ENCODE assay signal across 18 cellular contexts in the genomic region with DNA sequence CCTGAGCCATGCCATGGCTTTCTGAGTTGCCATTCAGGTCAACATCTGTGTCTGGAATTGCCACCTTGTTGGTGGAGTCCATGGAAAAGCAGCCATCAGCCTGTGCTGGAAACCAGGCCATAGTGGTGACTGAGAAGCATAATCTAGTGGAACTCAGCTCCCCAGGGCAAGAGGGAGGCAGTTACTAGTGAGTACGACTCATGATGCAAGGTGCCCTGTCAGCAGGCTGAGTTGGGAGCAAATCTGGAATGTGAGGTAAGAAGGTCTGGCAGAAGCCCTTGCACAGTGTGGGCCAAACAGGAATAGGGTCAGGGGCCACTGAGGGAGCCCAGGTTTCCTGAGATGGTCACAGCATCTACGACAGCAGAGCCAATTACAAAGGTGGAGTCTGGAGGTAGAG. TPM values are rescaled to one million over a fixed set of nuclear protein-coding genes. Genes with fewer than 3 reads are reported as not detected.
DNase-seq lines count a peak whose midpoint lies in the region; ATAC-seq, FAIRE-seq and TF ChIP-seq lines count a peak whose summit lies in the region.
"Had no signal": no experiment of that assay in that cellular context is flagged by ENCODE, and none has a peak within 500 bp of the region (broad histone marks: within the 10 kb centered on the region; RNA-seq: fewer than 3 reads in every experiment).

No MANE protein-coding gene starts in this region.

- no peaks in the 10 kb centered on the region for H3K36me3 Mint-ChIP-seq in HFFc6 (ENCODE audit: low read depth)
- H3K36me3 Mint-ChIP-seq in activated naive CD4-positive, alpha-beta T cell treated with anti-CD3 and anti-CD28 coated beads, Interleukin-2, amount 50 U/mL, for 72 hours: no peaks in the 10 kb centered on the region

- no peak for ATAC-seq in activated naive CD4-positive, alpha-beta T cell treated with anti-CD3 and anti-CD28 coated beads, Interleukin-2, amount 50 U/mL, for 72 hours
- no peak for ATAC-seq in SK-N-SH treated with all-trans-retinoic acid at 6 μM for 48 hours
- ATAC-seq in GM21619 (IDR thresholded peaks at IDR 0.05; ENCODE audit: unreplicated experiment): no peak
- ATAC-seq: GM23338, Panc1 had no signal

- no peak overlapping the region for H3K4me3 Mint-ChIP-seq in HFFc6
- H3K4me3 Mint-ChIP-seq: GM23338 had no signal

- H3K9me3 Mint-ChIP-seq in HFFc6: no peaks in the 10 kb centered on the region
- peaks cover 0 to 4% of the 10 kb centered on the region in 2 donors for H3K9me3 Mint-ChIP-seq in activated naive CD4-positive, alpha-beta T cell treated with anti-CD3 and anti-CD28 coated beads, Interleukin-2, amount 50 U/mL, for 72 hours
- H3K9me3 Mint-ChIP-seq: GM23338 had no signal

- peak; percentile 32 for FAIRE-seq in bronchial epithelial cell (lab: Jason Lieb, UNC)
- FAIRE-seq: A549 had no signal

- DNase-seq in AG10803 (ENCODE audit: low read depth) (peak; percentile 7), HFFc6 (peak; percentile 23), bronchial epithelial cell (ENCODE audit: low read depth) (peak; percentile 64), iris pigment epithelial cell (ENCODE audit: low read depth) (peak; percentile 28), cerebellum (ENCODE audit: low spot score) (no peak)
- no peak for DNase-seq in activated naive CD4-positive, alpha-beta T cell treated with anti-CD3 and anti-CD28 coated beads, Interleukin-2, amount 50 U/mL, for 72 hours (ENCODE audit: low spot score in 2 of 2)
- DNase-seq: DMS 273 treated with DMSO at 0.1 percent for 48 hours, KBM-7, NCI-H1092, NCI-H146, NCI-H524, Right ventricle myocardium superior, SK-N-SH had no signal

- no peaks in the 10 kb centered on the region for H3K27me3 ChIP-seq in bronchial epithelial cell (ENCODE audit: control insufficient read depth, insufficient read depth, low read length)

- H3K4me3 ChIP-seq in AG10803 (ENCODE audit: low read length): no peak overlapping the region
- H3K4me3 ChIP-seq in bronchial epithelial cell (ENCODE audit: low read depth, low read length): no peak overlapping the region
- H3K4me3 ChIP-seq: A549, GM23338 had no signal

- H3K27me3 Mint-ChIP-seq in HFFc6 (ENCODE audit: insufficient read depth): peaks cover 2% of the 10 kb centered on the region

- H3K36me3 ChIP-seq in bronchial epithelial cell (ENCODE audit: control insufficient read depth, insufficient read depth, low read length): no peaks in the 10 kb centered on the region

- peaks cover 42% of the 10 kb centered on the region for H3K4me1 Mint-ChIP-seq in HFFc6 (ENCODE audit: low read depth)
- H3K4me1 Mint-ChIP-seq: GM23338 had no signal

- TF ChIP-seq CTCF in AG10803 (conservative IDR thresholded peaks at IDR 0.05; ENCODE audit: low read length) (no peak), HFFc6 (IDR thresholded peaks at IDR 0.05) (no peak), bronchial epithelial cell (IDR thresholded peaks at IDR 0.05; ENCODE audit: insufficient read depth, low read length, severe bottlenecking) (no peak)

- H3K27ac Mint-ChIP-seq in HFFc6: peak overlapping the region; percentile 78; the same call in 1 of the 2 replicates
- peak overlapping the region in 1 of 2 donors; percentile 26 for H3K27ac Mint-ChIP-seq in activated naive CD4-positive, alpha-beta T cell treated with anti-CD3 and anti-CD28 coated beads, Interleukin-2, amount 50 U/mL, for 72 hours
- H3K27ac Mint-ChIP-seq: GM23338 had no signal

TF ChIP-seq in SK-N-SH treated with all-trans-retinoic acid at 6 μM for 48 hours, 23 proteins besides CTCF, POLR2A, EP300 and RAD21:
- no peak for TF ChIP-seq ZNF565 (CRISPR knock-in tag; conservative IDR thresholded peaks at IDR 0.05; ENCODE audit: low read depth)
- TF ChIP-seq OSR1 (CRISPR knock-in tag; IDR thresholded peaks at IDR 0.05): no peak
- TF ChIP-seq TCF4 (CRISPR knock-in tag; IDR thresholded peaks at IDR 0.05; ENCODE audit: borderline replicate concordance): no peak

RNA-seq across cellular contexts. Expression of gene SULT1C2, which starts 37.1 kb away (rescaled TPM):
- total RNA-seq in HFFc6 (2021; fragmentation: NEBNext Ultra II Directional; extraction: Animal tissue kit (Norgen Biotek cat#: 25700)): not detected
- total RNA-seq in bronchial epithelial cell: 0.13 TPM in 1 of 2 replicates, not detected in the other
- total RNA-seq in cerebellum: 0.73 TPM
- not detected for total RNA-seq in activated naive CD4-positive, alpha-beta T cell treated with anti-CD3 and anti-CD28 coated beads, Interleukin-2, amount 50 U/mL, for 72 hours

RNA-seq across cellular contexts. Expression of gene SULT1C4, which starts 52.0 kb away (rescaled TPM):
- total RNA-seq in HFFc6 (2021; fragmentation: NEBNext Ultra II Directional; extraction: Animal tissue kit (Norgen Biotek cat#: 25700)): not detected
- total RNA-seq in bronchial epithelial cell (not detected in 2 replicates), cerebellum (20.7 TPM)
- total RNA-seq in activated naive CD4-positive, alpha-beta T cell treated with anti-CD3 and anti-CD28 coated beads, Interleukin-2, amount 50 U/mL, for 72 hours: not detected

Comparison
In these comparisons a context has a peak if more than half of its experiments do, and no peak if none do; other contexts are left out.
1. DNase-seq: peak in AG10803 (single experiment), HFFc6 (single experiment), bronchial epithelial cell (single experiment) and iris pigment epithelial cell (single experiment); none in cerebellum (single experiment) and activated naive CD4-positive, alpha-beta T cell treated with anti-CD3 and anti-CD28 coated beads, Interleukin-2, amount 50 U/mL, for 72 hours (0 of 2).
2. RNA of gene SULT1C4, which starts 52.0 kb away (total RNA-seq): 20.7 TPM in cerebellum (single experiment); not detected in HFFc6, not detected in bronchial epithelial cell and not detected in activated naive CD4-positive, alpha-beta T cell treated with anti-CD3 and anti-CD28 coated beads, Interleukin-2, amount 50 U/mL, for 72 hours; every median in the first group is over 10 times any median in the second.